In the genomic region with DNA sequence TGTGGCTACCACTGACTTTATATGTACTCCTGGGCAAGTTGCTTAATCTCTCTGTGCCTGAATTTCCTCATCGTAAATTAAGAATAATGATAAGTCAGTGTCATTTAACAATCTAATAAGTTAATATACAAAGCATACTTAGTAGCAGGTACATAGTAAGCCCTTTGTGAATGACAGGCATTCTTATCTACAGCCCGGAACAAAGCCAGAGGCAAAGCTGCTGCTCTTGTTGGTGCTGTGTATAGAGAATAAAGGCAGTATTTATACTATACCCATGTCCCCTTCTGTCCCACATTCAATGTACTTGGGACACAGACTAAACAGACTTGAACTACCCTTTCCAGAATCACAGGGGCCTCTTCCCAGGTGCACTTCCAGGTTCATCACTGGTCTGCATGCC, we compare ENCODE assay signal across 9 cellular contexts.
"Had no signal": no experiment of that assay in that cellular context is flagged by ENCODE, and none has a peak within 500 bp of the region (broad histone marks: within the 10 kb centered on the region; RNA-seq: fewer than 3 reads in every experiment).

No MANE protein-coding gene starts in this region.

- H3K4me1 ChIP-seq: HAP-1 had no signal

- H3K4me3 ChIP-seq: GM23248, GM23338, HAP-1 had no signal

- H3K36me3 ChIP-seq: HAP-1 had no signal

- DNase-seq: GM23248, GOT3, H7, H9, HCEC 1CT, HFFc6 had no signal

- H3K9me3 ChIP-seq: HAP-1 had no signal

- H3K27ac ChIP-seq: GM23248 had no signal

- ATAC-seq: GM23338, HCT116 had no signal
